Comparison of ENCODE assay signal across 6 cellular contexts in the genomic region with DNA sequence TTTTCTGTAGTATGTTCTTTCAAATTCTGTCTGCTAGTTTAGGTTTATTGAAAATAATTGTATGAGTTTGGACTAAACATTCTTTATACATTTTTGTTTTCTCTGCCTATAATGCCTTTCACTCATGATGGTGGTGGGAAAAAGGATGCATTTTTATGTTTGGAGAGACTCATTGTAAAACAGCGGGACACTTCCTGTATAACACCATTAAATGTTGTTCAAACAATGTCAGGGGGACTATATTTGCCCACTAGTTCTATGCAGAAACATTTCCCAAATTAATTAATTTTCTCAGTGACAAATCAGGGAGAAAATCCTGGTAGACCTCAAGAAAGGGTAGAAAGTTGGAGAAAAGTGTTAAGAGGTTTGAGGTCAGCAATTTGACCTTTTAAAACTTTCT.
"Had no signal": no experiment of that assay in that cellular context is flagged by ENCODE, and none has a peak within 500 bp of the region (broad histone marks: within the 10 kb centered on the region; RNA-seq: fewer than 3 reads in every experiment).

No MANE protein-coding gene starts in this region.

- DNase-seq: GM23248, GOT3, H9, HCEC 1CT, IMR-90 had no signal

- H3K9me3 Mint-ChIP-seq: H9 had no signal

- H3K4me3 Mint-ChIP-seq: H9 had no signal

- H3K27ac Mint-ChIP-seq: H9 had no signal

- H3K9ac ChIP-seq: GM23248 had no signal

- H3K4me3 ChIP-seq: GM23248, K562 had no signal

- H3K27ac ChIP-seq: GM23248 had no signal
